1 cellular context compared by ENCODE assay signal in genomic region chr1:63592536-63593302, GRCh38.
TF ChIP-seq lines count a peak whose summit lies in the region.

No MANE protein-coding gene starts in this region.

TF ChIP-seq in GM23338, 12 proteins besides CTCF, POLR2A, EP300 and RAD21 (continued from another document):
- no peak for TF ChIP-seq ZNF462 (CRISPR knock-in tag; IDR thresholded peaks at IDR 0.05)
- TF ChIP-seq EZH2 (IDR thresholded peaks at IDR 0.05; ENCODE audit: low read depth, unreplicated experiment) = no peak
- TF ChIP-seq CREB1 (CRISPR knock-in tag; IDR thresholded peaks at IDR 0.05; ENCODE audit: low read depth) = no peak
- TF ChIP-seq REST (IDR thresholded peaks at IDR 0.05; ENCODE audit: unreplicated experiment) = no peak
- no peak for TF ChIP-seq STAT1 (IDR thresholded peaks at IDR 0.05; ENCODE audit: unreplicated experiment)
